Comparison of ENCODE assay signal across 8 cellular contexts in genomic region chr1:145885738-145886287, GRCh38. TPM values are rescaled to one million over a fixed set of nuclear protein-coding genes. Genes with fewer than 3 reads are reported as not detected.
DNase-seq lines count a peak whose midpoint lies in the region; ATAC-seq and TF ChIP-seq lines count a peak whose summit lies in the region.

A gene with protein sequence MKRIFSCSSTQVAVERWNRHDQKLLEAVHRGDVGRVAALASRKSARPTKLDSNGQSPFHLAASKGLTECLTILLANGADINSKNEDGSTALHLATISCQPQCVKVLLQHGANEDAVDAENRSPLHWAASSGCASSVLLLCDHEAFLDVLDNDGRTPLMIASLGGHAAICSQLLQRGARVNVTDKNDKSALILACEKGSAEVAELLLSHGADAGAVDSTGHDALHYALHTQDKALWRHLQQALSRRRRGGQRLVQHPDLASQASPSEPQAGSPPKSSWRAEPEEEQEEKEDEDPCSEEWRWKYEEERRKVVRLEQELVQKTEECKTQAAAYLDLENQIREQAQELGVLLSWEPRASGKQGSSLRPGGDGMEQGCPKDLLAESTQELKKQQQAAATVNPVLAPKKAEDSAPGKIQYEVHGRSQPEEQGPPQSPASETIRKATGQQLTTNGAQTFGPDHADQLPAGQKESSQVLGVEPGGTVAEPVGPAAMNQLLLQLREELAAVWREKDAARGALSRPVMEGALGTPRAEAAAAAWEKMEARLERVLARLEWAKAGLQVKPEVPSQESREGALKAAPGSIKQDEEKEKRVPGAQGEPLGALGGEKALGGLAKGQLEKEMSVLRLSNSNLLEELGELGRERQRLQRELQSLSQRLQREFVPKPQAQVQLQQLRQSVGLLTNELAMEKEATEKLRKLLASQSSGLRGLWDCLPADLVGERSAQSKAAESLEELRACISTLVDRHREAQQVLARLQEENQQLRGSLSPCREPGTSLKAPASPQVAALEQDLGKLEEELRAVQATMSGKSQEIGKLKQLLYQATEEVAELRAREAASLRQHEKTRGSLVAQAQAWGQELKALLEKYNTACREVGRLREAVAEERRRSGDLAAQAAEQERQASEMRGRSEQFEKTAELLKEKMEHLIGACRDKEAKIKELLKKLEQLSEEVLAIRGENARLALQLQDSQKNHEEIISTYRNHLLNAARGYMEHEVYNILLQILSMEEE (minus strand): TSS chr1:145885866. CDS start chr1:145885758, 108 bp downstream.

- peak within 1 kb of the TSS; percentile 20 for H3K18ac ChIP-seq in neuronal stem cell (ENCODE audit: low read length)

- H4K20me1 ChIP-seq in Loucy (ENCODE audit: insufficient read depth, low read length, poor library complexity, severe bottlenecking): no peaks in the 10 kb centered on the region

- DNase-seq in ELR (ENCODE audit: low read depth) (peak; percentile 82), HAP-1 (ENCODE audit: low spot score in 2 of 2) (peak; percentile 83 to 94), SJCRH30 (peak; percentile 75 to 79), neuronal stem cell (ENCODE audit: low spot score) (peak; percentile 75), stomach (peak; percentile 90)
- peak; percentile 78 for DNase-seq in activated gamma-delta T cell treated with anti-CD3 and anti-CD28 coated beads, Interleukin-2, amount 50 U/mL, for 16 hours (ENCODE audit: low read depth)

- H2AFZ ChIP-seq in Loucy (ENCODE audit: low read length) (peak within 1 kb of the TSS; percentile 97), neuronal stem cell (ENCODE audit: low read length) (peak within 1 kb of the TSS; percentile 99)

- no peak within 1 kb of the TSS for H2BK15ac ChIP-seq in neuronal stem cell (ENCODE audit: low read length)

- no peak within 1 kb of the TSS for H3K27ac ChIP-seq in SJCRH30
- H3K27ac ChIP-seq in gastroesophageal sphincter: peak within 1 kb of the TSS in 2 of 4 donors; percentile 32 to 38
- H3K27ac ChIP-seq in neuronal stem cell (replicated peaks; ENCODE audit: low read length): no peak within 1 kb of the TSS
- H3K27ac ChIP-seq in stomach: peak within 1 kb of the TSS in 4 of 5 donors; percentile 1 to 70 (median 52)

- no peaks in the 10 kb centered on the region for H3K9me2 ChIP-seq in Loucy (replicated peaks; ENCODE audit: low read depth, low read length)

- ATAC-seq in gastroesophageal sphincter: peak; percentile 94

- H3K9me3 ChIP-seq in HAP-1 (no peaks in the 10 kb centered on the region), Loucy (ENCODE audit: insufficient read depth, low read depth, low read length) (no peaks in the 10 kb centered on the region), SJCRH30 (replicated peaks) (no peaks in the 10 kb centered on the region), gastroesophageal sphincter (no peaks in the 10 kb centered on the region), neuronal stem cell (replicated peaks in 1 of 2; ENCODE audit: control insufficient read depth in 2 of 2, insufficient read depth in 1 of 2, low read depth in 1 of 2, low read length in 2 of 2) (no peaks in the 10 kb centered on the region), stomach (no peaks in the 10 kb centered on the region)

- H3K4me3 ChIP-seq in HAP-1 (peak within 1 kb of the TSS; percentile 56), Loucy (ENCODE audit: low read length, poor library complexity, severe bottlenecking) (peak within 1 kb of the TSS; percentile 79), SJCRH30 (peak within 1 kb of the TSS; percentile 75), gastroesophageal sphincter (peak within 1 kb of the TSS; percentile 51 to 67), neuronal stem cell (ENCODE audit: low read length in 2 of 2) (peak within 1 kb of the TSS; percentile 57 to 83), stomach (peak within 1 kb of the TSS; percentile 64 to 88 (median 80))

- TF ChIP-seq EP300 in gastroesophageal sphincter (IDR thresholded peaks at IDR 0.05): no peak
- no peak for TF ChIP-seq EP300 in stomach (IDR thresholded peaks at IDR 0.05)

- TF ChIP-seq CTCF in Loucy (conservative IDR thresholded peaks at IDR 0.05; ENCODE audit: low read length): no peak
- TF ChIP-seq CTCF in gastroesophageal sphincter (IDR thresholded peaks at IDR 0.05): no peak
- no peak for TF ChIP-seq CTCF in stomach (IDR thresholded peaks at IDR 0.05)

- no peaks in the 10 kb centered on the region for H3K79me2 ChIP-seq in Loucy (ENCODE audit: insufficient read depth, low read length)

- in situ Hi-C loops in HAP-1 (cut with MboI; ENCODE audit: low sequenced_read_pairs): no loop called here

- no peak within 1 kb of the TSS for H2AK5ac ChIP-seq in neuronal stem cell (ENCODE audit: low read depth, low read length)

- H3K36me3 ChIP-seq in HAP-1 (replicated peaks): no peaks in the 10 kb centered on the region
- H3K36me3 ChIP-seq in Loucy (ENCODE audit: insufficient read depth, low read length): no peaks in the 10 kb centered on the region
- H3K36me3 ChIP-seq in SJCRH30: no peaks in the 10 kb centered on the region
- H3K36me3 ChIP-seq in gastroesophageal sphincter: no peaks in the 10 kb centered on the region
- H3K36me3 ChIP-seq in neuronal stem cell (replicated peaks in 1 of 2; ENCODE audit: control insufficient read depth in 2 of 2, insufficient read depth in 2 of 2, low read length in 2 of 2): no peaks in the 10 kb centered on the region
- no peaks in the 10 kb centered on the region for H3K36me3 ChIP-seq in stomach

- intact Hi-C loops in stomach (cut with DNase I; ENCODE audit: low total_unique reads): no loop called here

- no peak within 1 kb of the TSS for H2BK5ac ChIP-seq in neuronal stem cell (ENCODE audit: low read length)

- H3K23ac ChIP-seq in neuronal stem cell (ENCODE audit: low read depth, low read length, poor library complexity): no peak within 1 kb of the TSS

- H3K4me2 ChIP-seq in Loucy (ENCODE audit: low read depth, low read length, poor library complexity, severe bottlenecking) (peak within 1 kb of the TSS; percentile 63), neuronal stem cell (ENCODE audit: insufficient read depth, low read length, poor library complexity, severe bottlenecking) (peak within 1 kb of the TSS; percentile 46)

- no CpG with 5 or more reads among the region's 36 CpGs for WGBS in gastroesophageal sphincter (ENCODE audit: low coverage in 1 of 2), 2 donors
- no CpG with 5 or more reads among the region's 36 CpGs for WGBS in neuronal stem cell (ENCODE audit: extremely low coverage in 2 of 2, insufficient read length in 2 of 2, insufficient replicate concordance in 1 of 2), 2 donors
- WGBS in stomach, 5 donors: 0 to 1% (median 1%) methylated on average over 17 to 36 of the region's 36 CpGs

- no peaks in the 10 kb centered on the region for H3K79me1 ChIP-seq in neuronal stem cell (ENCODE audit: low read depth, low read length)

- no peak within 1 kb of the TSS for H4K8ac ChIP-seq in neuronal stem cell (ENCODE audit: low read depth, low read length)

- H3K9ac ChIP-seq in Loucy (ENCODE audit: low read depth, low read length, poor library complexity, severe bottlenecking) (no peak within 1 kb of the TSS), neuronal stem cell (ENCODE audit: low read depth, low read length, poor library complexity) (no peak within 1 kb of the TSS)

- no peak within 1 kb of the TSS for H2BK12ac ChIP-seq in neuronal stem cell (ENCODE audit: low read length)

- H4K91ac ChIP-seq in neuronal stem cell (ENCODE audit: low read depth, low read length, poor library complexity): no peak within 1 kb of the TSS

- no peak within 1 kb of the TSS for H2BK120ac ChIP-seq in neuronal stem cell (ENCODE audit: low read depth, low read length)

- TF ChIP-seq POLR2A in gastroesophageal sphincter (IDR thresholded peaks at IDR 0.05) (no peak), stomach (IDR thresholded peaks at IDR 0.05) (no peak)

- peaks cover 17% of the 10 kb centered on the region for H3K4me1 ChIP-seq in HAP-1
- peaks cover 5% of the 10 kb centered on the region for H3K4me1 ChIP-seq in Loucy (ENCODE audit: insufficient read depth, low read length, poor library complexity, severe bottlenecking)
- peaks cover 3% of the 10 kb centered on the region; the same call in 1 of the 2 replicates for H3K4me1 ChIP-seq in SJCRH30
- peaks cover 0 to 17% (median 3%) of the 10 kb centered on the region in 3 donors for H3K4me1 ChIP-seq in gastroesophageal sphincter
- H3K4me1 ChIP-seq in neuronal stem cell (ENCODE audit: control insufficient read depth in 2 of 2, insufficient read depth in 1 of 2, low read depth in 1 of 2, low read length in 2 of 2): peaks cover 0 to 2% of the 10 kb centered on the region in 2 donors
- peaks cover 25 to 42% (median 33%) of the 10 kb centered on the region in 4 donors for H3K4me1 ChIP-seq in stomach

- H3K14ac ChIP-seq in neuronal stem cell (ENCODE audit: low read length): no peak within 1 kb of the TSS

- no peak within 1 kb of the TSS for H3K4ac ChIP-seq in neuronal stem cell (ENCODE audit: low read length)

- H3F3A ChIP-seq in Loucy (ENCODE audit: low read depth): no peaks in the 10 kb centered on the region

- peaks cover 11% of the 10 kb centered on the region for H3K27me3 ChIP-seq in HAP-1 (ENCODE audit: low read depth)
- peaks cover 19% of the 10 kb centered on the region for H3K27me3 ChIP-seq in Loucy (ENCODE audit: insufficient read depth, low read length, poor library complexity, severe bottlenecking)
- no peaks in the 10 kb centered on the region for H3K27me3 ChIP-seq in SJCRH30
- H3K27me3 ChIP-seq in gastroesophageal sphincter: no peaks in the 10 kb centered on the region
- H3K27me3 ChIP-seq in neuronal stem cell (ENCODE audit: control insufficient read depth in 3 of 3, insufficient read depth in 3 of 3, low read depth in 1 of 3, low read length in 3 of 3): peaks cover 0 to 44% (median 19%) of the 10 kb centered on the region in 3 experiments
- H3K27me3 ChIP-seq in stomach: no peaks in the 10 kb centered on the region

RNA-seq across cellular contexts. Expression of the gene that starts here (rescaled TPM):
- total RNA-seq in SJCRH30 (2014; rRNA removed; shearing (Covaris generic)): not detected in 2 replicates
- total RNA-seq in gastroesophageal sphincter (10 to 100 TPM in 1 of 4 donors, 1 to 10 TPM in 3; 5.2 to 13.7 (median 7.9) TPM), stomach (1 to 10 TPM in 2 of 5 donors, under 1 TPM in 1, not detected in 2; 0.58 to 1.7 (median 1.2) TPM)
- polyA plus RNA-seq in neuronal stem cell (2013, experiment 1 of 2): 2.1 TPM
- 2.2 TPM for polyA plus RNA-seq in neuronal stem cell (2013, experiment 2 of 2)
- 1 to 10 TPM; 5.4 to 10.0 (median 5.8) TPM for polyA plus RNA-seq in stomach

Comparison
In these comparisons a context has a peak if more than half of its experiments do, and no peak if none do; other contexts are left out.
1. Peak in DNase-seq and H3K4me3 ChIP-seq in SJCRH30; RNA of the gene not detected or under 1 TPM.
2. H3K27ac ChIP-seq: peak in stomach (4 of 5); none in SJCRH30 (single experiment) and neuronal stem cell (single experiment).
3. Peak in every context shown above with its lines, with median percentiles within 50 percentile points of each other: DNase-seq and H3K4me3 ChIP-seq.